In genomic region chr1:35192853-35193664, GRCh38 we compare ENCODE assay signal across 1 cellular context.
A peak's percentile ranks its signal among the peaks of the same experiment; 100 is the strongest.
TF ChIP-seq lines count a peak whose summit lies in the region.

A gene with protein sequence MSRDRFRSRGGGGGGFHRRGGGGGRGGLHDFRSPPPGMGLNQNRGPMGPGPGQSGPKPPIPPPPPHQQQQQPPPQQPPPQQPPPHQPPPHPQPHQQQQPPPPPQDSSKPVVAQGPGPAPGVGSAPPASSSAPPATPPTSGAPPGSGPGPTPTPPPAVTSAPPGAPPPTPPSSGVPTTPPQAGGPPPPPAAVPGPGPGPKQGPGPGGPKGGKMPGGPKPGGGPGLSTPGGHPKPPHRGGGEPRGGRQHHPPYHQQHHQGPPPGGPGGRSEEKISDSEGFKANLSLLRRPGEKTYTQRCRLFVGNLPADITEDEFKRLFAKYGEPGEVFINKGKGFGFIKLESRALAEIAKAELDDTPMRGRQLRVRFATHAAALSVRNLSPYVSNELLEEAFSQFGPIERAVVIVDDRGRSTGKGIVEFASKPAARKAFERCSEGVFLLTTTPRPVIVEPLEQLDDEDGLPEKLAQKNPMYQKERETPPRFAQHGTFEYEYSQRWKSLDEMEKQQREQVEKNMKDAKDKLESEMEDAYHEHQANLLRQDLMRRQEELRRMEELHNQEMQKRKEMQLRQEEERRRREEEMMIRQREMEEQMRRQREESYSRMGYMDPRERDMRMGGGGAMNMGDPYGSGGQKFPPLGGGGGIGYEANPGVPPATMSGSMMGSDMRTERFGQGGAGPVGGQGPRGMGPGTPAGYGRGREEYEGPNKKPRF (minus strand): TSS chr1:35193145. CDS start chr1:35193049, 96 bp downstream.

TF ChIP-seq in GM12878, 131 proteins besides CTCF, POLR2A, EP300 and RAD21 (continued from another document):
- TF ChIP-seq SMAD1 (IDR thresholded peaks at IDR 0.05; ENCODE audit: low read depth, partially characterized antibody) = peak; percentile 93
- no peak for TF ChIP-seq ZNF217 (IDR thresholded peaks at IDR 0.05)
- TF ChIP-seq, protein P1, sequence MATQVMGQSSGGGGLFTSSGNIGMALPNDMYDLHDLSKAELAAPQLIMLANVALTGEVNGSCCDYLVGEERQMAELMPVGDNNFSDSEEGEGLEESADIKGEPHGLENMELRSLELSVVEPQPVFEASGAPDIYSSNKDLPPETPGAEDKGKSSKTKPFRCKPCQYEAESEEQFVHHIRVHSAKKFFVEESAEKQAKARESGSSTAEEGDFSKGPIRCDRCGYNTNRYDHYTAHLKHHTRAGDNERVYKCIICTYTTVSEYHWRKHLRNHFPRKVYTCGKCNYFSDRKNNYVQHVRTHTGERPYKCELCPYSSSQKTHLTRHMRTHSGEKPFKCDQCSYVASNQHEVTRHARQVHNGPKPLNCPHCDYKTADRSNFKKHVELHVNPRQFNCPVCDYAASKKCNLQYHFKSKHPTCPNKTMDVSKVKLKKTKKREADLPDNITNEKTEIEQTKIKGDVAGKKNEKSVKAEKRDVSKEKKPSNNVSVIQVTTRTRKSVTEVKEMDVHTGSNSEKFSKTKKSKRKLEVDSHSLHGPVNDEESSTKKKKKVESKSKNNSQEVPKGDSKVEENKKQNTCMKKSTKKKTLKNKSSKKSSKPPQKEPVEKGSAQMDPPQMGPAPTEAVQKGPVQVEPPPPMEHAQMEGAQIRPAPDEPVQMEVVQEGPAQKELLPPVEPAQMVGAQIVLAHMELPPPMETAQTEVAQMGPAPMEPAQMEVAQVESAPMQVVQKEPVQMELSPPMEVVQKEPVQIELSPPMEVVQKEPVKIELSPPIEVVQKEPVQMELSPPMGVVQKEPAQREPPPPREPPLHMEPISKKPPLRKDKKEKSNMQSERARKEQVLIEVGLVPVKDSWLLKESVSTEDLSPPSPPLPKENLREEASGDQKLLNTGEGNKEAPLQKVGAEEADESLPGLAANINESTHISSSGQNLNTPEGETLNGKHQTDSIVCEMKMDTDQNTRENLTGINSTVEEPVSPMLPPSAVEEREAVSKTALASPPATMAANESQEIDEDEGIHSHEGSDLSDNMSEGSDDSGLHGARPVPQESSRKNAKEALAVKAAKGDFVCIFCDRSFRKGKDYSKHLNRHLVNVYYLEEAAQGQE (IDR thresholded peaks at IDR 0.05; ENCODE audit: low read depth, low read length) = 0 out of 2 replicates have a peak, but pooled peaks have one; percentile 16
- TF ChIP-seq MYB (IDR thresholded peaks at IDR 0.05; ENCODE audit: borderline replicate concordance, low read depth, low read length) = no peak
TF ChIP-seq in GM12878: peak in this region for 63.
